19 cellular contexts compared by ENCODE assay signal in genomic region chr12:64900540-64900939, GRCh38.
DNase-seq lines count a peak whose midpoint lies in the region; ATAC-seq, FAIRE-seq and TF ChIP-seq lines count a peak whose summit lies in the region.
"Had no signal": no experiment of that assay in that cellular context is flagged by ENCODE, and none has a peak within 500 bp of the region (broad histone marks: within the 10 kb centered on the region; RNA-seq: fewer than 3 reads in every experiment).

No MANE protein-coding gene starts in this region.

- H3K4me2 ChIP-seq in endothelial cell of umbilical vein (ENCODE audit: insufficient read depth, low read length), result no peak overlapping the region

- no peaks in the 10 kb centered on the region for H3K9me3 ChIP-seq in endothelial cell of umbilical vein (replicated peaks; ENCODE audit: control insufficient read depth, insufficient read depth, low read length)
- H3K9me3 ChIP-seq: Caco-2, psoas muscle, thoracic aorta had no signal

- DNase-seq in EL (peak; percentile 34), NCI-H226 (peak; percentile 18), endothelial cell of umbilical vein (ENCODE audit: low read depth, low spot score) (peak; percentile 27), kidney tubule cell (ENCODE audit: low spot score) (peak; percentile 62), putamen (ENCODE audit: low spot score) (no peak), NCI-H1105 treated with DMSO at 0.1 percent for 48 hours (lab: John Stamatoyannopoulos, UW) (no peak)
- DNase-seq: AML-193, Caco-2, immature natural killer cell, KBM-7, NCI-H1105, NCI-H82, psoas muscle had no signal

- TF ChIP-seq POLR2A in endothelial cell of umbilical vein (IDR thresholded peaks at IDR 0.05; ENCODE audit: low read depth, low read length), result no peak

- no peaks in the 10 kb centered on the region for H3K36me3 ChIP-seq in endothelial cell of umbilical vein (ENCODE audit: control insufficient read depth in 2 of 2, extremely low read depth in 1 of 2, insufficient read depth in 2 of 2, low read length in 2 of 2)
- H3K36me3 ChIP-seq: thoracic aorta had no signal

- no peak for TF ChIP-seq CTCF in endothelial cell of umbilical vein (IDR thresholded peaks at IDR 0.05; ENCODE audit: extremely low read depth in 1 of 2, insufficient read depth in 1 of 2, low read depth in 1 of 2, low read length in 2 of 2)

- BruUV-seq in endothelial cell of umbilical vein (replicated peaks; lab: Mats Ljungman, UMichigan), result no TSS peak

- no peak for FAIRE-seq in endothelial cell of umbilical vein (lab: Jason Lieb, UNC)
- FAIRE-seq: RCC 7860 had no signal

- no peaks in the 10 kb centered on the region for H3K27me3 ChIP-seq in endothelial cell of umbilical vein (ENCODE audit: control insufficient read depth in 2 of 2, insufficient read depth in 2 of 2, low read length in 2 of 2)

- POLR2A ChIA-PET in endothelial cell of umbilical vein (lab: Charles Lee), result no interaction called here

- H3K9ac ChIP-seq in endothelial cell of umbilical vein (replicated peaks; ENCODE audit: extremely low read depth, insufficient read depth, low read length), result no peak overlapping the region

- ATAC-seq in HG02610 (IDR thresholded peaks at IDR 0.05; ENCODE audit: unreplicated experiment) (no peak), HG03378 (IDR thresholded peaks at IDR 0.05; ENCODE audit: unreplicated experiment) (no peak)
- ATAC-seq: stimulated activated effector memory CD8-positive, alpha-beta T cell treated with anti-CD3 and anti-CD28 coated beads, Interleukin-12 subunit alpha, Interleukin-12 subunit beta, amount 100 ng/mL, for 72 hours; WTC11 had no signal

- H3K79me2 ChIP-seq in endothelial cell of umbilical vein (ENCODE audit: control insufficient read depth, insufficient read depth, low read length), result no peaks in the 10 kb centered on the region

- H3K9me1 ChIP-seq in endothelial cell of umbilical vein (replicated peaks; ENCODE audit: control insufficient read depth, extremely low read depth, insufficient read depth, low read length), result no peaks in the 10 kb centered on the region

- intact Hi-C loops in endothelial cell of umbilical vein (cut with micrococcal nuclease), result no loop called here

- H3K4me1 ChIP-seq in endothelial cell of umbilical vein (ENCODE audit: control insufficient read depth, extremely low read depth, insufficient read depth, low read length), result peaks cover 6% of the 10 kb centered on the region
- H3K4me1 ChIP-seq: psoas muscle had no signal

- H3K27ac ChIP-seq in endothelial cell of umbilical vein (ENCODE audit: insufficient read depth, low read depth, low read length), result no peak overlapping the region
- H3K27ac ChIP-seq: psoas muscle, thoracic aorta had no signal

- H4K20me1 ChIP-seq in endothelial cell of umbilical vein (replicated peaks; ENCODE audit: control insufficient read depth, extremely low read depth, insufficient read depth, low read length), result no peaks in the 10 kb centered on the region

- H3K4me3 ChIP-seq in endothelial cell of umbilical vein (replicated peaks in 1 of 3; ENCODE audit: insufficient read depth in 1 of 3, low read depth in 1 of 3, low read length in 3 of 3), result no peak overlapping the region
- H3K4me3 ChIP-seq: psoas muscle, thoracic aorta had no signal

- CTCF ChIA-PET in endothelial cell of umbilical vein (lab: Charles Lee), result interaction anchor here (0.5 kb wide), 1 partner anchor 248 kb away, joined by 3 read pairs; no protein-coding TSS in a partner anchor

- H2AFZ ChIP-seq in endothelial cell of umbilical vein (ENCODE audit: low read depth, low read length), result no peak overlapping the region

- dilution Hi-C loops in endothelial cell of umbilical vein (cut with MboI; ENCODE audit: extremely low pct_ligation_motif_present, low sequenced_read_pairs), result no loop called here

TF ChIP-seq in endothelial cell of umbilical vein, 7 proteins besides CTCF, POLR2A, EP300 and RAD21:
- TF ChIP-seq MYC (IDR thresholded peaks at IDR 0.05; ENCODE audit: low read depth, low read length) (no peak), GATA2 (IDR thresholded peaks at IDR 0.05; ENCODE audit: insufficient read depth, insufficient read length, low read depth, low read length) (peak; percentile 33), FOS (IDR thresholded peaks at IDR 0.05; ENCODE audit: borderline replicate concordance, insufficient read depth, low read length) (peak; percentile 36)

Comparison
In these comparisons a context has a peak if more than half of its experiments do, and no peak if none do; other contexts are left out.
1. DNase-seq: peak in EL (single experiment), NCI-H226 (single experiment), endothelial cell of umbilical vein (single experiment) and kidney tubule cell (single experiment); none in putamen (single experiment) and NCI-H1105 treated with DMSO at 0.1 percent for 48 hours (single experiment).